Comparison of ENCODE assay signal across 15 cellular contexts in genomic region chr22:41201146-41201545, GRCh38. TPM values are rescaled to one million over a fixed set of nuclear protein-coding genes. Genes with fewer than 3 reads are reported as not detected.
"Had no signal": no experiment of that assay in that cellular context is flagged by ENCODE, and none has a peak within 500 bp of the region (broad histone marks: within the 10 kb centered on the region; RNA-seq: fewer than 3 reads in every experiment).

No MANE protein-coding gene starts in this region.

- H3K4me3 Mint-ChIP-seq: activated B cell treated with CpG ODN at 0.5 μM for 24 hours; activated naive CD4-positive, alpha-beta T cell treated with anti-CD3 and anti-CD28 coated beads, Interleukin-2, amount 10 ng/mL, durations not matched to agents 7 days and 5 days; activated T-helper 17 cell treated with anti-CD3 and anti-CD28 coated beads, Interleukin-2, amount 50 U/mL, for 72 hours; stimulated activated effector memory CD8-positive, alpha-beta T cell treated with anti-CD3 and anti-CD28 coated beads, Interleukin-12 subunit alpha, Interleukin-12 subunit beta, amount 100 ng/mL, for 72 hours; T-cell had no signal

- H3K27ac Mint-ChIP-seq: activated B cell treated with CpG ODN at 0.5 μM for 24 hours; activated naive CD4-positive, alpha-beta T cell treated with anti-CD3 and anti-CD28 coated beads, Interleukin-2, amount 10 ng/mL, durations not matched to agents 7 days and 5 days; activated T-helper 17 cell treated with anti-CD3 and anti-CD28 coated beads, Interleukin-2, amount 50 U/mL, for 72 hours; stimulated activated effector memory CD8-positive, alpha-beta T cell treated with anti-CD3 and anti-CD28 coated beads, Interleukin-12 subunit alpha, Interleukin-12 subunit beta, amount 100 ng/mL, for 72 hours; T-cell had no signal

- ATAC-seq: activated T-helper 17 cell treated with anti-CD3 and anti-CD28 coated beads, Interleukin-2, amount 50 U/mL, for 72 hours; naive thymus-derived CD4-positive, alpha-beta T cell; right cardiac atrium; stimulated activated effector memory CD8-positive, alpha-beta T cell treated with anti-CD3 and anti-CD28 coated beads, Interleukin-12 subunit alpha, Interleukin-12 subunit beta, amount 100 ng/mL, for 72 hours; T-cell had no signal

- DNase-seq: activated B cell treated with CpG ODN at 0.5 μM for 24 hours; activated CD4-positive, alpha-beta T cell treated with anti-CD3 and anti-CD28 coated beads, Interleukin-2, amount 50 U/mL, for 1 hour; activated naive CD4-positive, alpha-beta T cell treated with anti-CD3 and anti-CD28 coated beads, Interleukin-2, amount 10 ng/mL, durations not matched to agents 7 days and 5 days; activated T-cell treated with anti-CD3 and anti-CD28 coated beads for 4 hours; effector CD8-positive, alpha-beta T cell; erythroblast; naive thymus-derived CD4-positive, alpha-beta T cell; right cardiac atrium; T-cell; T1000 had no signal

- H3K27me3 Mint-ChIP-seq: activated T-helper 17 cell treated with anti-CD3 and anti-CD28 coated beads, Interleukin-2, amount 50 U/mL, for 72 hours had no signal

- H3K36me3 Mint-ChIP-seq: activated naive CD4-positive, alpha-beta T cell treated with anti-CD3 and anti-CD28 coated beads, Interleukin-2, amount 10 ng/mL, durations not matched to agents 7 days and 5 days had no signal

- H3K4me3 ChIP-seq: coronary artery, smooth muscle cell, tibial nerve had no signal

- H3K9me3 Mint-ChIP-seq: activated B cell treated with CpG ODN at 0.5 μM for 24 hours; activated naive CD4-positive, alpha-beta T cell treated with anti-CD3 and anti-CD28 coated beads, Interleukin-2, amount 10 ng/mL, durations not matched to agents 7 days and 5 days; activated T-helper 17 cell treated with anti-CD3 and anti-CD28 coated beads, Interleukin-2, amount 50 U/mL, for 72 hours; naive thymus-derived CD4-positive, alpha-beta T cell; stimulated activated effector memory CD8-positive, alpha-beta T cell treated with anti-CD3 and anti-CD28 coated beads, Interleukin-12 subunit alpha, Interleukin-12 subunit beta, amount 100 ng/mL, for 72 hours; T-cell had no signal

- H3K27me3 ChIP-seq: tibial nerve had no signal

RNA-seq across cellular contexts. Expression of gene CHADL, which starts 39.6 kb away (rescaled TPM):
- total RNA-seq: activated B cell treated with CpG ODN at 0.5 μM for 24 hours, smooth muscle cell had no signal
